11 cellular contexts compared by ENCODE assay signal in the genomic region with DNA sequence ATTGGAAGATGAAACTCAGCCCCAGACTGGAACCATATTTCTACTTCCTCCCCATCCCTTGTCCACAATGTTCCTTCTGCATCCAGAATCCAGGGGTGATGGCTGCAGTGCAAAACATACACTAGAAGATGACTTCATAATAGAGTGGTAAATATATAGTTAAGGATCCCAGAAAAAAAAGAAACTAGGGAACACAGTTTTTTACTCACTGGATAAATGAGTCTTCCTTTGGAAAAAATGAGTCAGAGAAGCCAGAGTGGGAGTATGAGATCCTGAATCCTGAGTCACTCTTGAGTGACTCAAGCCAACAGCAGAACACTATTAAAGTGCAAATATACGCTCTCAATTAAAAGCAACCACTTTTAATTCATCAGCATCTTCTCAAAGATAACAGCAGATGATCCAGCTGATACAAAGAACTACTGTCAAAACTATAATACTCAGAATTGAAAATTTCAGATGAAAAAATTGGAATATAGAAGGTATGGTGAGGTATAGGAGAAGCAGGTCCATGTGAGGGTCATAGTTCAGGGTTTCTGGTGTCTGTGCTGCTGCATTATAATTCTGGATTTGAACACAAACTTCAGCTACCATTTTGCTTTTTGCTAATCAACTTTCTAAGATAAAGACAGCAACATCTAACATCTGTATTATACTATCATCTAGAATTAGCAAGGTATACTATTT.
DNase-seq lines count a peak whose midpoint lies in the region; ATAC-seq and TF ChIP-seq lines count a peak whose summit lies in the region.
"Had no signal": no experiment of that assay in that cellular context is flagged by ENCODE, and none has a peak within 500 bp of the region (broad histone marks: within the 10 kb centered on the region; RNA-seq: fewer than 3 reads in every experiment).

No MANE protein-coding gene starts in this region.

- ATAC-seq in HG02798 (IDR thresholded peaks at IDR 0.05; ENCODE audit: poor library complexity, unreplicated experiment) = no peak
- no peak for ATAC-seq in GM19023 (IDR thresholded peaks at IDR 0.05; ENCODE audit: unreplicated experiment)
- ATAC-seq: natural killer cell had no signal

- H3K36me3 ChIP-seq in ACC112 (ENCODE audit: insufficient read depth, low read length) (no peaks in the 10 kb centered on the region), HUES6 (ENCODE audit: control insufficient read depth, insufficient read depth, low read length) (no peaks in the 10 kb centered on the region), liver (ENCODE audit: control insufficient read depth in 4 of 4, insufficient read depth in 3 of 4, low read depth in 1 of 4, low read length in 3 of 4) (no peaks in the 10 kb centered on the region)

- H3K27ac ChIP-seq in ACC112 (ENCODE audit: low read depth, low read length) (peak overlapping the region; percentile 100), HUES6 (ENCODE audit: low read depth, low read length) (peak overlapping the region; percentile 31; the same call in 1 of the 2 replicates), liver (ENCODE audit: low read depth in 1 of 2, low read length in 2 of 2) (no peak overlapping the region)
- H3K27ac ChIP-seq: KMS-11 had no signal

- peak overlapping the region; percentile 21 for H2AFZ ChIP-seq in ACC112 (ENCODE audit: low read length, unreplicated experiment)

- TF ChIP-seq RAD21 in liver (IDR thresholded peaks at IDR 0.05) = no peak

- H3K9me3 ChIP-seq in HUES6 (ENCODE audit: control insufficient read depth, insufficient read depth, low read depth, low read length) (no peaks in the 10 kb centered on the region), liver (ENCODE audit: control insufficient read depth in 4 of 4, low read length in 3 of 4) (no peaks in the 10 kb centered on the region)

- H3K9ac ChIP-seq in HUES6 (ENCODE audit: low read length) = no peak overlapping the region
- H3K9ac ChIP-seq in liver (ENCODE audit: low read depth in 1 of 2, low read length in 2 of 2) = no peak overlapping the region
- H3K9ac ChIP-seq: KMS-11 had no signal

- no peak for TF ChIP-seq CTCF in choroid plexus epithelial cell (conservative IDR thresholded peaks at IDR 0.05; ENCODE audit: low read depth, low read length)
- no peak for TF ChIP-seq CTCF in liver (IDR thresholded peaks at IDR 0.05; ENCODE audit: low read depth, low read length, missing input control)

- H3K27me3 ChIP-seq in ACC112 (ENCODE audit: insufficient read depth, low read length) = no peaks in the 10 kb centered on the region
- H3K27me3 ChIP-seq in HUES6 (ENCODE audit: control insufficient read depth, insufficient read depth, low read length) = no peaks in the 10 kb centered on the region
- no peaks in the 10 kb centered on the region for H3K27me3 ChIP-seq in liver (ENCODE audit: control insufficient read depth in 4 of 4, insufficient read depth in 4 of 4, low read length in 3 of 4)

- peaks cover 54% of the 10 kb centered on the region for H3K4me1 ChIP-seq in ACC112 (ENCODE audit: control insufficient read depth, insufficient read depth, low read length, unreplicated experiment)
- H3K4me1 ChIP-seq in HUES6 (ENCODE audit: control insufficient read depth, insufficient read depth, low read length) = peaks cover 18% of the 10 kb centered on the region; the same call in 1 of the 2 replicates
- no peaks in the 10 kb centered on the region for H3K4me1 ChIP-seq in liver (ENCODE audit: control insufficient read depth in 4 of 4, insufficient read depth in 4 of 4, low read length in 3 of 4)

- H3K4me3 ChIP-seq in ACC112 (ENCODE audit: low read depth, low read length) = peak overlapping the region; percentile 49
- H3K4me3 ChIP-seq in HUES6 (ENCODE audit: low read depth, low read length) = no peak overlapping the region
- H3K4me3 ChIP-seq in choroid plexus epithelial cell (ENCODE audit: low read depth, low read length) = no peak overlapping the region
- no peak overlapping the region for H3K4me3 ChIP-seq in liver (ENCODE audit: low read depth in 1 of 3, low read length in 3 of 3)

- 81% methylated on average over 1 of the region's 1 CpG for WGBS in liver

- no peaks in the 10 kb centered on the region for H3K79me2 ChIP-seq in ACC112 (ENCODE audit: control insufficient read depth, insufficient read depth, low read length, unreplicated experiment)

- DNase-seq in choroid plexus epithelial cell (ENCODE audit: low read depth) (peak; percentile 86), Kasumi-1 (lab: John Stamatoyannopoulos, UW) (no peak)
- no peak for DNase-seq in activated CD4-positive, CD25-positive, alpha-beta regulatory T cell treated with anti-CD3 and anti-CD28 coated beads, Interleukin-2, amount 50 U/mL, for 72 hours
- DNase-seq: CD4-positive, alpha-beta T cell; natural killer cell had no signal

TF ChIP-seq in liver, 16 proteins besides CTCF, POLR2A, EP300 and RAD21:
- TF ChIP-seq FOXA2 (IDR thresholded peaks at IDR 0.05) (no peak), FOXA1 (IDR thresholded peaks at IDR 0.05) (no peak), HNF4A (conservative IDR thresholded peaks at IDR 0.05) (no peak), HNF4G (IDR thresholded peaks at IDR 0.05) (no peak), JUND (IDR thresholded peaks at IDR 0.05) (peak; percentile 72 to 91)

Comparison
In these comparisons a context has a peak if more than half of its experiments do, and no peak if none do; other contexts are left out.
1. H3K27ac ChIP-seq: peak in ACC112 (single experiment) and HUES6 (single experiment); none in liver (0 of 2).